In the genomic region with DNA sequence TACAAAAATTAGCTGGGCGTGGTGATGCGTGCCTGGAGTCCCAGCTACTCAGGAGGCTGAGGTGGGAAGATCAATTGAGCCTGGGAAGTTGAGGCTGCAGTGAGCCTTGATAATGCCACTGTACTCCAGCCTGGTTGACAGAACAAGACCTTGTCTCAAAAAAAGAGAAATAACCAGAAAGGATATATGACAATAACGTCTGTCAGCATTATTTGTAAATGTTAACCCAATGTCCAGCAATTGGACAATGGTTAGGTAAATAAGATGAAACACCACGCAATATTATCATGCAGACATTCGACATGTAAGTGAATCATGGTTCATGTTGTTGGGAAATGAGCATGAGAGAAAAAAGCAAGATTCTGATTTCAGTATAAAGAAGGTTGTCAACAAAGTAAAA, we compare ENCODE assay signal across 6 cellular contexts.
"Had no signal": no experiment of that assay in that cellular context is flagged by ENCODE, and none has a peak within 500 bp of the region (broad histone marks: within the 10 kb centered on the region; RNA-seq: fewer than 3 reads in every experiment).

No MANE protein-coding gene starts in this region.

- H3K27ac ChIP-seq: GM23248 had no signal

- DNase-seq: GM23248, GOT3, H9, HCEC 1CT had no signal

- H2AFZ ChIP-seq: GM23248 had no signal

- H3K4me3 ChIP-seq: GM23248 had no signal

- FAIRE-seq: H54, HTR-8/SVneo had no signal

- H3K9ac ChIP-seq: GM23248 had no signal
